In genomic region chrX:45907776-45908175, GRCh38 we compare ENCODE assay signal across 1 cellular context.
TF ChIP-seq lines count a peak whose summit lies in the region.

No MANE protein-coding gene starts in this region.

TF ChIP-seq in GM23338, 12 proteins besides CTCF, POLR2A, EP300 and RAD21 (continued from another document):
- TF ChIP-seq REST (IDR thresholded peaks at IDR 0.05; ENCODE audit: unreplicated experiment) (no peak), POLR2AphosphoS5 (IDR thresholded peaks at IDR 0.05; ENCODE audit: low read depth) (no peak), ETS1 (IDR thresholded peaks at IDR 0.05) (no peak), ZNF331 (CRISPR knock-in tag; IDR thresholded peaks at IDR 0.05; ENCODE audit: low read depth) (no peak), NANOG (IDR thresholded peaks at IDR 0.05; ENCODE audit: borderline replicate concordance) (no peak), ZNF114 (CRISPR knock-in tag; IDR thresholded peaks at IDR 0.05) (no peak)
